ENCODE assay signal across 9 cellular contexts in genomic region chr18:58611471-58612131, GRCh38. TPM values are rescaled to one million over a fixed set of nuclear protein-coding genes. Genes with fewer than 3 reads are reported as not detected.
DNase-seq lines count a peak whose midpoint lies in the region; ATAC-seq and TF ChIP-seq lines count a peak whose summit lies in the region.
"Had no signal": no experiment of that assay in that cellular context is flagged by ENCODE, and none has a peak within 500 bp of the region (broad histone marks: within the 10 kb centered on the region; RNA-seq: fewer than 3 reads in every experiment).

No MANE protein-coding gene starts in this region.

- no peak overlapping the region for H3K23ac ChIP-seq in IMR-90 (ENCODE audit: low read depth, low read length)

- POLR2A ChIA-PET in IMR-90 (lab: Charles Lee; ENCODE audit: unreplicated experiment) = no interaction called here

- H3K27ac ChIP-seq in IMR-90 (ENCODE audit: insufficient read depth, low read length) (no peak overlapping the region), mammary epithelial cell (ENCODE audit: insufficient read depth, low read depth, low read length) (peak overlapping the region; percentile 32), mesodermal cell (ENCODE audit: low read depth, low read length, severe bottlenecking) (peak overlapping the region; percentile 91)
- H3K27ac ChIP-seq: ovary had no signal

- no peak overlapping the region for H2AK9ac ChIP-seq in IMR-90 (replicated peaks; ENCODE audit: low read depth, low read length, poor library complexity)

- H3K27me3 ChIP-seq in IMR-90 (ENCODE audit: control insufficient read depth, insufficient read depth, low read length) (peaks cover 6% of the 10 kb centered on the region), mammary epithelial cell (ENCODE audit: insufficient read depth, low read length) (no peaks in the 10 kb centered on the region)
- H3K27me3 ChIP-seq: ovary had no signal

- H3K36me3 ChIP-seq in IMR-90 (ENCODE audit: control insufficient read depth, insufficient read depth, low read length) = no peaks in the 10 kb centered on the region
- no peaks in the 10 kb centered on the region for H3K36me3 ChIP-seq in mammary epithelial cell (ENCODE audit: insufficient read depth, low read length)
- H3K36me3 ChIP-seq in mesodermal cell (ENCODE audit: control insufficient read depth, insufficient read depth, low read length) = peaks cover 18% of the 10 kb centered on the region
- H3K36me3 ChIP-seq: ovary had no signal

- in situ Hi-C loops in Caki2 (cut with HindIII; ENCODE audit: low pct_unique_long_range_greater_than_20kb, low sequenced_read_pairs) = no loop called here
- in situ Hi-C loops in IMR-90 (cut with MboI; ENCODE audit: low sequenced_read_pairs) = no loop called here
- in situ Hi-C loops in mammary epithelial cell (cut with MboI; ENCODE audit: low sequenced_read_pairs in 2 of 2) = no loop called here

- intact Hi-C loops in IMR-90 (cut with micrococcal nuclease) = no loop called here
- intact Hi-C loops in mammary epithelial cell (cut with micrococcal nuclease) = loop anchor here (5.0 to 10.0 kb wide), 2 partner anchors 61 to 153 kb away; partner anchors contain the start of gene MALT1

- no peak overlapping the region for H3K14ac ChIP-seq in IMR-90 (replicated peaks; ENCODE audit: low read depth, low read length)

- H2BK20ac ChIP-seq in IMR-90 (ENCODE audit: low read depth, low read length) = peak overlapping the region; percentile 29; the same call in 1 of the 2 replicates

- dilution Hi-C loops in IMR-90 (cut with HindIII; ENCODE audit: low sequenced_read_pairs, unreplicated experiment) = no loop called here
- dilution Hi-C loops in mammary epithelial cell (cut with HindIII; ENCODE audit: low sequenced_read_pairs) = no loop called here

- no CpG with 5 or more reads among the region's 12 CpGs for WGBS in IMR-90 (ENCODE audit: extremely low coverage in 2 of 2, insufficient read length in 1 of 2), 2 experiments
- WGBS in mammary epithelial cell (ENCODE audit: low coverage, missing lambda C conversion rate) = 13% methylated on average over 6 of the region's 12 CpGs
- 3 to 7% methylated on average over 6 to 8 of the region's 12 CpGs for WGBS in mesodermal cell (ENCODE audit: insufficient coverage in 2 of 2), 2 experiments

- no peak overlapping the region for H2AK5ac ChIP-seq in IMR-90 (ENCODE audit: low read depth, low read length)

- H2AFZ ChIP-seq in IMR-90 (replicated peaks; ENCODE audit: low read length, poor library complexity) (peak overlapping the region; percentile 54), mammary epithelial cell (ENCODE audit: low read depth, low read length) (peak overlapping the region; percentile 4)

- TF ChIP-seq CTCF in IMR-90 (conservative IDR thresholded peaks at IDR 0.05; ENCODE audit: low read depth, low read length) (no peak), mammary epithelial cell (conservative IDR thresholded peaks at IDR 0.05 in 1 of 2, IDR thresholded peaks at IDR 0.05 in 1 of 2; ENCODE audit: extremely low read depth in 1 of 2, insufficient read depth in 1 of 2, low read depth in 1 of 2, low read length in 2 of 2) (no peak)

- TF ChIP-seq POLR2A in IMR-90 (IDR thresholded peaks at IDR 0.05; ENCODE audit: low read depth, low read length) = no peak

- H3K56ac ChIP-seq in IMR-90 (ENCODE audit: extremely low read depth, insufficient read depth, low read length) = no peak overlapping the region

- no peak for TF ChIP-seq RAD21 in IMR-90 (IDR thresholded peaks at IDR 0.05; ENCODE audit: low read length)

- H2BK120ac ChIP-seq in IMR-90 (ENCODE audit: low read depth, low read length) = no peak overlapping the region

- H3K4me1 ChIP-seq in IMR-90 (ENCODE audit: control insufficient read depth, insufficient read depth, low read length) (peaks cover 3% of the 10 kb centered on the region; the same call in 1 of the 2 replicates), mammary epithelial cell (ENCODE audit: insufficient read depth, low read length) (peaks cover 18% of the 10 kb centered on the region), mesodermal cell (ENCODE audit: control insufficient read depth, insufficient read depth, low read length, poor library complexity, severe bottlenecking) (peaks cover 27% of the 10 kb centered on the region)

- H2BK15ac ChIP-seq in IMR-90 (ENCODE audit: low read depth, low read length) = no peak overlapping the region

- H3K4me2 ChIP-seq in IMR-90 (ENCODE audit: low read depth, low read length) = no peak overlapping the region
- peak overlapping the region; percentile 58 for H3K4me2 ChIP-seq in mammary epithelial cell (ENCODE audit: insufficient read depth, low read depth, low read length)

- H3K9ac ChIP-seq in IMR-90 (ENCODE audit: low read depth, low read length) (no peak overlapping the region), mammary epithelial cell (ENCODE audit: insufficient read depth, low read length) (no peak overlapping the region)

- DNase-seq in Caki2 (ENCODE audit: low read depth) = peak; percentile 96
- DNase-seq in IMR-90 = no peak
- peak; percentile 67 for DNase-seq in mammary epithelial cell
- DNase-seq in activated T-cell treated with anti-CD3 and anti-CD28 coated beads for 4 hours = no peak
- DNase-seq in UCSD-AML1 (lab: John Stamatoyannopoulos, UW; ENCODE audit: unreplicated experiment) = no peak
- DNase-seq: ovary had no signal

- no peaks in the 10 kb centered on the region for H3K79me1 ChIP-seq in IMR-90 (ENCODE audit: low read depth in 1 of 2, low read length in 2 of 2)

- H3K9me3 ChIP-seq in IMR-90 (ENCODE audit: control insufficient read depth, insufficient read depth, low read length) (no peaks in the 10 kb centered on the region), mammary epithelial cell (replicated peaks; ENCODE audit: insufficient read depth, low read length) (no peaks in the 10 kb centered on the region), mesodermal cell (ENCODE audit: control insufficient read depth, low read length) (no peaks in the 10 kb centered on the region)
- H3K9me3 ChIP-seq: ovary had no signal

- peaks cover 3% of the 10 kb centered on the region; the same call in 1 of the 2 replicates for H3K9me1 ChIP-seq in IMR-90 (ENCODE audit: insufficient read depth, low read length)

- no peak overlapping the region for H2BK5ac ChIP-seq in IMR-90 (ENCODE audit: low read depth, low read length, poor library complexity, severe bottlenecking)

- no peak overlapping the region for H3K18ac ChIP-seq in IMR-90 (ENCODE audit: low read depth, low read length)

- H3K4me3 ChIP-seq in IMR-90 (ENCODE audit: insufficient read depth, low read depth, low read length) (no peak overlapping the region), mammary epithelial cell (replicated peaks in 1 of 3; ENCODE audit: insufficient read depth in 1 of 3, low read depth in 2 of 3, low read length in 3 of 3) (no peak overlapping the region), mesodermal cell (ENCODE audit: extremely low read depth, insufficient read depth, low read length, poor library complexity, severe bottlenecking) (no peak overlapping the region)
- H3K4me3 ChIP-seq: ovary had no signal

- no peak overlapping the region for H4K8ac ChIP-seq in IMR-90 (ENCODE audit: low read depth in 2 of 2, low read length in 2 of 2)

- no peak overlapping the region for H3K4ac ChIP-seq in IMR-90 (ENCODE audit: low read depth, low read length)

- BruUV-seq in IMR-90 (replicated peaks; lab: Mats Ljungman, UMichigan) = no TSS peak
- BruUV-seq in mammary epithelial cell (replicated peaks; lab: Mats Ljungman, UMichigan) = no TSS peak

- H4K20me1 ChIP-seq in IMR-90 (ENCODE audit: insufficient read depth, low read length) = no peaks in the 10 kb centered on the region
- no peaks in the 10 kb centered on the region for H4K20me1 ChIP-seq in mammary epithelial cell (ENCODE audit: insufficient read depth, low read length)

- CTCF ChIA-PET in IMR-90 (lab: Yijun Ruan, JAX) (no interaction called here), mammary epithelial cell (lab: Charles Lee; ENCODE audit: low non-redundant PET) (no interaction called here)

- H3K79me2 ChIP-seq in mammary epithelial cell (ENCODE audit: insufficient read depth, low read length) = no peaks in the 10 kb centered on the region

- no peak overlapping the region for H4K91ac ChIP-seq in IMR-90 (ENCODE audit: insufficient read depth, low read depth, low read length)

- 0 out of 2 replicates have a peak, but pooled peaks have one; percentile 24 for ATAC-seq in IMR-90 (ENCODE audit: low read depth)
- no peak for ATAC-seq in HG03135 (IDR thresholded peaks at IDR 0.05; ENCODE audit: unreplicated experiment)
- no peak for ATAC-seq in HG02623 (IDR thresholded peaks at IDR 0.05; ENCODE audit: unreplicated experiment)

- no peak overlapping the region for H4K5ac ChIP-seq in IMR-90 (ENCODE audit: low read depth, low read length)

TF ChIP-seq in IMR-90, 13 proteins besides CTCF, POLR2A, EP300 and RAD21:
- no peak for TF ChIP-seq MAZ (IDR thresholded peaks at IDR 0.05; ENCODE audit: borderline replicate concordance, low read depth, low read length)
TF ChIP-seq in IMR-90: peak in this region for 0.

RNA-seq across cellular contexts. Expression of gene ALPK2, which starts 17.3 kb away (rescaled TPM):
- total RNA-seq in Caki2 (2014; rRNA removed; shearing (Covaris generic); ENCODE audit: low replicate concordance) = 2.0 and 2.8 TPM in 2 replicates
- total RNA-seq in IMR-90 (2012; rRNA removed) = 81.7 and 89.1 TPM in 2 replicates
- 28.0 and 33.7 TPM in 2 replicates for polyA plus RNA-seq in IMR-90 (2012; rRNA removed)
- polyA plus RNA-seq in IMR-90 (2012; cell fraction: cytosol; rRNA removed) = 4.9 and 5.7 TPM in 2 replicates
- polyA plus RNA-seq in IMR-90 (2012; cell fraction: nucleus; rRNA removed; ENCODE audit: low replicate concordance) = 29.8 and 206 TPM in 2 replicates
- total RNA-seq in mammary epithelial cell = 1 to 10 TPM in 1 of 2 donors, not detected in 1; 9.2 TPM
- polyA plus RNA-seq in mammary epithelial cell = not detected
- 11.6 TPM for polyA minus RNA-seq in mammary epithelial cell
- 25.8 TPM for polyA plus RNA-seq in mesodermal cell (2013, experiment 1 of 2)
- 28.0 TPM for polyA plus RNA-seq in mesodermal cell (2013, experiment 2 of 2)

RNA-seq across cellular contexts. Expression of gene MALT1, which starts 59.7 kb away (rescaled TPM):
- 22.0 and 23.6 TPM in 2 replicates for total RNA-seq in Caki2 (2014; rRNA removed; shearing (Covaris generic); ENCODE audit: low replicate concordance)
- total RNA-seq in IMR-90 (2012; rRNA removed) (25.3 and 25.8 TPM in 2 replicates), mammary epithelial cell (10 to 100 TPM; 34.2 to 43.0 TPM)
- polyA plus RNA-seq in IMR-90 (2012; rRNA removed) (6.8 and 8.3 TPM in 2 replicates), mammary epithelial cell (21.0 TPM)
- 1.4 and 1.9 TPM in 2 replicates for polyA plus RNA-seq in IMR-90 (2012; cell fraction: cytosol; rRNA removed)
- 2.6 and 17.9 TPM in 2 replicates for polyA plus RNA-seq in IMR-90 (2012; cell fraction: nucleus; rRNA removed; ENCODE audit: low replicate concordance)
- 51.1 TPM for polyA minus RNA-seq in mammary epithelial cell
- 26.1 TPM for polyA plus RNA-seq in mesodermal cell (2013, experiment 1 of 2)
- polyA plus RNA-seq in mesodermal cell (2013, experiment 2 of 2) = 32.2 TPM

Comparison
In these comparisons a context has a peak if more than half of its experiments do, and no peak if none do; other contexts are left out.
1. DNase-seq: peak in Caki2 (single experiment) and mammary epithelial cell (single experiment); none in IMR-90 (single experiment), activated T-cell treated with anti-CD3 and anti-CD28 coated beads for 4 hours (single experiment) and UCSD-AML1 (single experiment).